Comparison of ENCODE assay signal across 27 cellular contexts in genomic region chr9:1986341-1986740, GRCh38.
"Had no signal": no experiment of that assay in that cellular context is flagged by ENCODE, and none has a peak within 500 bp of the region (broad histone marks: within the 10 kb centered on the region; RNA-seq: fewer than 3 reads in every experiment).

No MANE protein-coding gene starts in this region.

- FAIRE-seq: urothelium cell line had no signal

- H3K9me3 ChIP-seq: stomach, suprapubic skin, testis, thoracic aorta, thyroid gland, tibial artery, tibial nerve, transverse colon, upper lobe of left lung, upper lobe of right lung, uterus, vagina had no signal

- H3K4me1 ChIP-seq: stomach, testis, thyroid gland, tibial artery, tibial nerve, transverse colon, upper lobe of left lung, upper lobe of right lung, uterus, vagina had no signal

- DNase-seq: stimulated activated CD4-positive, alpha-beta T cell treated with anti-CD3 and anti-CD28 coated beads, Interleukin-2, amount 100 ng/mL, for 48 hours; stimulated activated CD4-positive, alpha-beta T cell treated with anti-CD3 and anti-CD28 coated beads, Interleukin-4, amount 100 ng/mL, for 1 hour; stimulated activated CD4-positive, alpha-beta T cell treated with anti-CD3 and anti-CD28 coated beads, Interleukin-4, amount 100 ng/mL, for 24 hours; stimulated activated CD4-positive, alpha-beta T cell treated with anti-CD3 and anti-CD28 coated beads, Interleukin-4, amount 100 ng/mL, for 4 hours; stimulated activated CD8-positive, alpha-beta memory T cell treated with anti-CD3 and anti-CD28 coated beads, Interleukin-4, amount 100 ng/mL, for 48 hours; stimulated activated naive B cell treated with anti-CD40 and anti-IgM and Interleukin-4, amounts not matched to agents 10 μg/mL and 1 μg/mL and 100 μg/mL, for 72 hours; stimulated activated naive CD4-positive, alpha-beta T cell; stimulated activated naive CD4-positive, alpha-beta T cell treated with Interleukin-2 at 50 U/mL for 16 hours; stimulated activated naive CD8-positive, alpha-beta T cell treated with anti-CD3 and anti-CD28 coated beads, Interleukin-15, amount 100 ng/mL, for 72 hours; stimulated activated naive CD8-positive, alpha-beta T cell treated with anti-CD3 and anti-CD28 coated beads, Interleukin-15, Interleukin-2, amounts not matched to agents 100 U/mL and 50 U/mL, for 24 hours; stomach; substantia nigra; testis; thyroid gland; tibial artery; transverse colon; trophoblast cell; upper lobe of left lung; upper lobe of right lung; uterus had no signal

- ATAC-seq: stimulated activated effector memory CD8-positive, alpha-beta T cell treated with anti-CD3 and anti-CD28 coated beads, Interleukin-12 subunit alpha, Interleukin-12 subunit beta, amount 100 ng/mL, for 72 hours; stimulated activated memory B cell treated with anti-CD40 and anti-IgM and Interleukin-4, amounts not matched to agents 10 μg/mL and 1 μg/mL and 100 μg/mL, for 72 hours; stimulated activated naive B cell treated with anti-CD40 and anti-IgM and Interleukin-4, amounts not matched to agents 10 μg/mL and 1 μg/mL and 100 μg/mL, for 72 hours; stimulated activated naive CD8-positive, alpha-beta T cell treated with anti-CD3 and anti-CD28 coated beads, Interleukin-15, amount 100 ng/mL, for 72 hours; stimulated activated naive CD8-positive, alpha-beta T cell treated with anti-CD3 and anti-CD28 coated beads, Interleukin-15, Interleukin-2, amounts not matched to agents 100 U/mL and 50 U/mL, for 24 hours; upper lobe of right lung had no signal

- H3K4me3 ChIP-seq: stomach, suprapubic skin, testis, thoracic aorta, thyroid gland, tibial artery, tibial nerve, transverse colon, upper lobe of left lung, upper lobe of right lung, uterus, vagina had no signal

- H3K36me3 ChIP-seq: stomach, suprapubic skin, thoracic aorta, thyroid gland, tibial artery, tibial nerve, transverse colon, upper lobe of left lung, upper lobe of right lung, uterus, vagina had no signal

- H3K27ac ChIP-seq: stomach, suprapubic skin, testis, thoracic aorta, thyroid gland, tibial artery, tibial nerve, transverse colon, upper lobe of left lung, upper lobe of right lung, uterus, vagina had no signal

- H3K27me3 ChIP-seq: stomach, suprapubic skin, testis, thyroid gland, tibial artery, tibial nerve, transverse colon, upper lobe of left lung, upper lobe of right lung, uterus, vagina had no signal
